15 cellular contexts compared by ENCODE assay signal in genomic region chr10:3801558-3802192, GRCh38. TPM values are rescaled to one million over a fixed set of nuclear protein-coding genes. Genes with fewer than 3 reads are reported as not detected.
DNase-seq lines count a peak whose midpoint lies in the region; ATAC-seq, FAIRE-seq and TF ChIP-seq lines count a peak whose summit lies in the region.
"Had no signal": no experiment of that assay in that cellular context is flagged by ENCODE, and none has a peak within 500 bp of the region (broad histone marks: within the 10 kb centered on the region; RNA-seq: fewer than 3 reads in every experiment).

No MANE protein-coding gene starts in this region.

- no peak overlapping the region for H3K4me2 ChIP-seq in HepG2 (ENCODE audit: low read depth, low read length)

- DNase-seq in HepG2 (ENCODE audit: low spot score) (no peak), right lobe of liver (no peak), Panc1 (ENCODE audit: low read depth, low spot score) (no peak), left ventricle myocardium inferior (peak; percentile 65), gastrocnemius medialis (no peak), NCI-H446 treated with DMSO at 0.1 percent for 48 hours (lab: John Stamatoyannopoulos, UW) (no peak), GM19239 (ENCODE audit: insufficient read length, low spot score) (no peak)
- DNase-seq: COR-L47, DMS153, Karpas-422, NCI-H2029, NCI-H524 treated with DMSO at 0.1 percent for 48 hours had no signal

- peaks cover 41% of the 10 kb centered on the region for H3K4me1 ChIP-seq in HepG2 (ENCODE audit: insufficient read depth, low read length)
- no peaks in the 10 kb centered on the region for H3K4me1 ChIP-seq in right lobe of liver
- H3K4me1 ChIP-seq in Panc1 (ENCODE audit: control insufficient read depth, insufficient read depth, low read length), result peaks cover 41% of the 10 kb centered on the region
- H3K4me1 ChIP-seq in left ventricle myocardium inferior, result peaks cover 58% of the 10 kb centered on the region
- H3K4me1 ChIP-seq in gastrocnemius medialis, result peaks cover 40% of the 10 kb centered on the region in 2 donors

- BruUV-seq in HepG2 (replicated peaks; lab: Mats Ljungman, UMichigan), result no TSS peak
- BruUV-seq in Panc1 (replicated peaks; lab: Mats Ljungman, UMichigan), result no TSS peak

- H3K9ac ChIP-seq in HepG2 (ENCODE audit: insufficient read depth, low read depth, low read length), result no peak overlapping the region

- no peaks in the 10 kb centered on the region for H3K27me3 ChIP-seq in HepG2 (ENCODE audit: control insufficient read depth in 1 of 2, insufficient read depth in 2 of 2, low read length in 2 of 2)
- H3K27me3 ChIP-seq in right lobe of liver, result no peaks in the 10 kb centered on the region
- H3K27me3 ChIP-seq in Panc1 (ENCODE audit: control insufficient read depth, insufficient read depth, low read length), result no peaks in the 10 kb centered on the region
- H3K27me3 ChIP-seq in left ventricle myocardium inferior (ENCODE audit: low read depth), result no peaks in the 10 kb centered on the region
- no peaks in the 10 kb centered on the region for H3K27me3 ChIP-seq in gastrocnemius medialis

- no peaks in the 10 kb centered on the region for H4K20me1 ChIP-seq in HepG2 (ENCODE audit: insufficient read depth, low read length)

- TF ChIP-seq EP300 in HepG2 (IDR thresholded peaks at IDR 0.05; ENCODE audit: low read depth in 2 of 2, low read length in 2 of 2) (no peak), HepG2 (CRISPR knock-in tag; IDR thresholded peaks at IDR 0.05; ENCODE audit: borderline replicate concordance) (no peak)

- H3K36me3 ChIP-seq in HepG2 (replicated peaks in 1 of 2; ENCODE audit: control insufficient read depth in 1 of 2, insufficient read depth in 2 of 2, low read length in 2 of 2), result no peaks in the 10 kb centered on the region
- no peaks in the 10 kb centered on the region for H3K36me3 ChIP-seq in right lobe of liver
- H3K36me3 ChIP-seq in Panc1 (ENCODE audit: control insufficient read depth, insufficient read depth, low read length), result no peaks in the 10 kb centered on the region
- H3K36me3 ChIP-seq in left ventricle myocardium inferior, result no peaks in the 10 kb centered on the region
- no peaks in the 10 kb centered on the region for H3K36me3 ChIP-seq in gastrocnemius medialis

- 86% methylated on average over 11 of the region's 11 CpGs for WGBS in HepG2 (ENCODE audit: low lambda C conversion rate)
- 81% methylated on average over 6 of the region's 11 CpGs for WGBS in right lobe of liver (ENCODE audit: insufficient coverage, low coverage, low lambda C conversion rate, missing lambda C conversion rate)

- H2AFZ ChIP-seq in HepG2 (ENCODE audit: low read length), result no peak overlapping the region

- TF ChIP-seq CTCF in HepG2 (CRISPR knock-in tag; IDR thresholded peaks at IDR 0.05) (no peak), right lobe of liver (IDR thresholded peaks at IDR 0.05) (no peak), Panc1 (IDR thresholded peaks at IDR 0.05) (no peak), left ventricle myocardium inferior (IDR thresholded peaks at IDR 0.05; ENCODE audit: borderline replicate concordance) (no peak), gastrocnemius medialis (IDR thresholded peaks at IDR 0.05 in 4 of 5, conservative IDR thresholded peaks at IDR 0.05 in 1 of 5) (no peak)

- POLR2A ChIA-PET in HepG2 (lab: Yijun Ruan, JAX), result interaction anchor here (1.3 to 4.9 kb wide), 4 partner anchors 8 to 50 kb away, joined by 3 to 34 read pairs (median 5); partner anchors contain the start of gene KLF6
- POLR2A ChIA-PET in Panc1 (lab: Charles Lee), result interaction anchor here (1.3 kb wide), 1 partner anchor 17 kb away, joined by 7 read pairs; the partner anchor contains the start of gene KLF6

- H3K9me3 ChIP-seq in HepG2 (ENCODE audit: low read length) (no peaks in the 10 kb centered on the region), right lobe of liver (no peaks in the 10 kb centered on the region), Panc1 (ENCODE audit: control insufficient read depth, insufficient read depth, low read depth, low read length) (peaks cover 10% of the 10 kb centered on the region; the same call in 1 of the 2 replicates), left ventricle myocardium inferior (replicated peaks) (peaks cover under 1% of the 10 kb centered on the region), gastrocnemius medialis (no peaks in the 10 kb centered on the region)

- H3K27ac ChIP-seq in HepG2 (ENCODE audit: extremely low read length, insufficient read depth, low read length), result no peak overlapping the region
- H3K27ac ChIP-seq in right lobe of liver, result no peak overlapping the region
- peak overlapping the region; percentile 87 for H3K27ac ChIP-seq in Panc1 (ENCODE audit: low read length)
- peak overlapping the region; percentile 95 for H3K27ac ChIP-seq in left ventricle myocardium inferior (replicated peaks)
- H3K27ac ChIP-seq in gastrocnemius medialis, result peak overlapping the region; percentile 4 to 96 (median 48)
- H3K27ac ChIP-seq: SK-N-MC had no signal

- in situ Hi-C loops in HepG2 (cut with HindIII; ENCODE audit: extremely low pct_ligation_motif_present, low pct_unique_long_range_greater_than_20kb), result no loop called here
- in situ Hi-C loops in Panc1 (cut with HindIII; ENCODE audit: low pct_unique_long_range_greater_than_20kb, low sequenced_read_pairs), result no loop called here
- in situ Hi-C loops in gastrocnemius medialis (cut with MboI; ENCODE audit: low sequenced_read_pairs in 4 of 4), result loop anchor here in 2 of 4 donors (10.0 to 25.0 kb wide), 2 partner anchors 861 to 873 kb away; no protein-coding TSS in a partner anchor

- no peaks in the 10 kb centered on the region for H3K79me2 ChIP-seq in HepG2 (ENCODE audit: insufficient read depth, low read length)

- FAIRE-seq in HepG2 (lab: Jason Lieb, UNC) (no peak), GM19239 (lab: Jason Lieb, UNC) (no peak)
- FAIRE-seq: H54 had no signal

- CTCF ChIA-PET in HepG2 (lab: Yijun Ruan, JAX; ENCODE audit: low intra/inter-chr PET ratio, low total read pairs), result no interaction called here
- CTCF ChIA-PET in Panc1 (lab: Charles Lee), result no interaction called here

- H3K4me3 ChIP-seq in HepG2 (replicated peaks in 1 of 3; ENCODE audit: insufficient read depth in 1 of 3, low read depth in 2 of 3, low read length in 3 of 3) (no peak overlapping the region), right lobe of liver (no peak overlapping the region), Panc1 (ENCODE audit: low read depth in 2 of 2, low read length in 2 of 2) (no peak overlapping the region), left ventricle myocardium inferior (no peak overlapping the region), gastrocnemius medialis (no peak overlapping the region)
- H3K4me3 ChIP-seq: SK-N-MC had no signal

- ATAC-seq in HepG2 (no peak), right lobe of liver (no peak), Panc1 (no peak), gastrocnemius medialis (no peak), HG03135 (IDR thresholded peaks at IDR 0.05; ENCODE audit: unreplicated experiment) (no peak)

- intact Hi-C loops in HepG2 (cut with micrococcal nuclease; ENCODE audit: unreplicated experiment), result no loop called here
- intact Hi-C loops in right lobe of liver (cut with DNase I), result no loop called here
- intact Hi-C loops in Panc1 (cut with micrococcal nuclease; ENCODE audit: unreplicated experiment), result no loop called here
- intact Hi-C loops in left ventricle myocardium inferior (cut with micrococcal nuclease), result no loop called here
- intact Hi-C loops in gastrocnemius medialis (cut with DNase I; ENCODE audit: low total_unique reads), result loop anchor here (10.0 kb wide), 1 partner anchor 697 kb away; no protein-coding TSS in a partner anchor

- TF ChIP-seq RAD21 in HepG2 (CRISPR knock-in tag; IDR thresholded peaks at IDR 0.05), result no peak

- no peak for TF ChIP-seq POLR2A in HepG2 (IDR thresholded peaks at IDR 0.05; ENCODE audit: insufficient read depth in 1 of 2, low read depth in 2 of 2, low read length in 2 of 2)
- TF ChIP-seq POLR2A in right lobe of liver (IDR thresholded peaks at IDR 0.05), result no peak
- no peak for TF ChIP-seq POLR2A in gastrocnemius medialis (IDR thresholded peaks at IDR 0.05)

TF ChIP-seq in HepG2, 621 proteins besides CTCF, POLR2A, EP300 and RAD21 (continues in another document):
- TF ChIP-seq MAFF (IDR thresholded peaks at IDR 0.05; ENCODE audit: low read depth, low read length), result peak; percentile 56

RNA-seq across cellular contexts. Expression of gene KLF6, which starts 16.7 kb away (rescaled TPM):
- total RNA-seq in HepG2 (2016; rRNA removed; fragmentation: Illumina TruSeq; extraction: Trizol) (13.5 and 27.0 TPM in 2 replicates), right lobe of liver (10 to 100 TPM; 25.2 to 86.4 (median 75.2) TPM), Panc1 (2021; ENCODE audit: unreplicated experiment) (177 TPM), left ventricle myocardium inferior (43.8 TPM), gastrocnemius medialis (10 to 100 TPM; 23.3 to 84.7 (median 49.8) TPM)
- 17.4 and 21.1 TPM in 2 replicates for total RNA-seq in HepG2 (2016; cell fraction: cytosol; rRNA removed; fragmentation: Illumina TruSeq; extraction: Trizol; ENCODE audit: low read depth)
- total RNA-seq in HepG2 (2016; cell fraction: insoluble cytoplasmic fraction; rRNA removed; fragmentation: Illumina TruSeq; extraction: Trizol), result 13.7 and 28.9 TPM in 2 replicates
- total RNA-seq in HepG2 (2016; cell fraction: membrane; rRNA removed; fragmentation: Illumina TruSeq; extraction: Trizol), result 23.0 and 29.0 TPM in 2 replicates
- total RNA-seq in HepG2 (2016; cell fraction: nucleus; rRNA removed; fragmentation: Illumina TruSeq; extraction: Trizol), result 106 and 113 TPM in 2 replicates
- polyA plus RNA-seq in HepG2 (2011; rRNA removed), result 71.9 and 75.4 TPM in 2 replicates
- polyA plus RNA-seq in HepG2 (2011; cell fraction: cytosol; rRNA removed), result 35.6 and 36.3 TPM in 2 replicates
- 201 and 233 TPM in 2 replicates for polyA plus RNA-seq in HepG2 (2011; cell fraction: nucleus; rRNA removed)
- 28.6 and 64.6 TPM in 2 replicates for polyA plus RNA-seq in HepG2 (2012)
- 2.8 and 3.6 TPM in 2 replicates for polyA plus RNA-seq in HepG2 (2016; cell fraction: cytosol; fragmentation: Illumina TruSeq; extraction: Trizol; ENCODE audit: low read depth)
- 25.4 and 29.8 TPM in 2 replicates for polyA plus RNA-seq in HepG2 (2016; cell fraction: insoluble cytoplasmic fraction; fragmentation: Illumina TruSeq; extraction: Trizol; ENCODE audit: low read depth)
- polyA plus RNA-seq in HepG2 (2016; cell fraction: membrane; fragmentation: Illumina TruSeq; extraction: Trizol; ENCODE audit: low read depth), result 11.0 and 14.7 TPM in 2 replicates
- 165 and 176 TPM in 2 replicates for polyA plus RNA-seq in HepG2 (2016; cell fraction: nucleus; fragmentation: Illumina TruSeq; extraction: Trizol; ENCODE audit: insufficient read depth, low read depth)
- 46.3 and 318 TPM in 2 replicates for polyA minus RNA-seq in HepG2 (2011; rRNA and poly(A)+ RNA removed; ENCODE audit: low replicate concordance)
- 50.8 and 67.4 TPM in 2 replicates for polyA minus RNA-seq in HepG2 (2011; cell fraction: cytosol; rRNA and poly(A)+ RNA removed)
- 544 and 615 TPM in 2 replicates for polyA minus RNA-seq in HepG2 (2011; cell fraction: nucleus; rRNA and poly(A)+ RNA removed)
- polyA plus RNA-seq in Panc1 (2012; ENCODE audit: insufficient read length), result 108 TPM

Comparison
In these comparisons a context has a peak if more than half of its experiments do, and no peak if none do; other contexts are left out.
1. H3K27ac ChIP-seq: peak in Panc1 (single experiment), left ventricle myocardium inferior (single experiment) and gastrocnemius medialis (4 of 4); none in HepG2 (single experiment) and right lobe of liver (0 of 3).